ENCODE assay signal across 25 cellular contexts in genomic region chr6:60643870-60644269, GRCh38.
DNase-seq lines count a peak whose midpoint lies in the region; ATAC-seq, FAIRE-seq and TF ChIP-seq lines count a peak whose summit lies in the region.
"Had no signal": no experiment of that assay in that cellular context is flagged by ENCODE, and none has a peak within 500 bp of the region (broad histone marks: within the 10 kb centered on the region; RNA-seq: fewer than 3 reads in every experiment).

No MANE protein-coding gene starts in this region.

- no peak for TF ChIP-seq POLR2A in H1 (IDR thresholded peaks at IDR 0.05; ENCODE audit: control extremely low read depth in 1 of 2, low read depth in 2 of 2, low read length in 2 of 2)

- no peak overlapping the region for H3K14ac ChIP-seq in H1 (ENCODE audit: insufficient read length)

- H2BK15ac ChIP-seq in H1 (ENCODE audit: low read length), result no peak overlapping the region

- H2BK12ac ChIP-seq in H1 (ENCODE audit: low read depth, low read length), result peak overlapping the region; percentile 53; the same call in 1 of the 2 replicates

- H3K56ac ChIP-seq in H1 (replicated peaks; ENCODE audit: insufficient read length, low read depth, low read length), result no peak overlapping the region

- no peak overlapping the region for H2BK20ac ChIP-seq in H1 (ENCODE audit: low read length)

- H3K4me1 ChIP-seq in GM23338 (ENCODE audit: insufficient read depth) (no peaks in the 10 kb centered on the region), H1 (replicated peaks in 1 of 4; ENCODE audit: control insufficient read depth in 3 of 4, insufficient read depth in 4 of 4, low read length in 3 of 4) (no peaks in the 10 kb centered on the region), neural progenitor cell (no peaks in the 10 kb centered on the region)
- H3K4me1 ChIP-seq: BLaER1, SJSA1 had no signal

- no peak overlapping the region for H4K8ac ChIP-seq in H1 (ENCODE audit: extremely low read depth, insufficient read depth, low read length)

- no peaks in the 10 kb centered on the region for H3K23me2 ChIP-seq in H1 (ENCODE audit: low read depth, low read length)

- POLR2A ChIA-PET in H1 (lab: Charles Lee; ENCODE audit: partially characterized antibody), result no interaction called here

- no peak overlapping the region for H2AK5ac ChIP-seq in H1 (ENCODE audit: low read depth, low read length)

- H2BK5ac ChIP-seq in H1 (ENCODE audit: low read depth, low read length), result 0 out of 2 replicates have a peak overlapping the region, but pooled peaks have one; percentile 6

- TF ChIP-seq EP300 in H1 (IDR thresholded peaks at IDR 0.05; ENCODE audit: borderline replicate concordance in 1 of 2, low read depth in 2 of 2, low read length in 2 of 2), result no peak

- H3K4me3 ChIP-seq in GM23338 (no peak overlapping the region), H1 (ENCODE audit: extremely low read depth in 1 of 4, insufficient read depth in 2 of 4, low read depth in 3 of 4, low read length in 4 of 4) (no peak overlapping the region), neural progenitor cell (no peak overlapping the region)
- H3K4me3 ChIP-seq: BLaER1, SJSA1 had no signal

- H3K23ac ChIP-seq in H1 (ENCODE audit: insufficient read length), result no peak overlapping the region

- no peak overlapping the region for H3K4me2 ChIP-seq in GM23338
- H3K4me2 ChIP-seq in H1 (ENCODE audit: insufficient read depth in 1 of 2, low read depth in 2 of 2, low read length in 2 of 2), result no peak overlapping the region
- H3K4me2 ChIP-seq in neural progenitor cell, result no peak overlapping the region
- H3K4me2 ChIP-seq: BLaER1, KMS-11 had no signal

- H3K27ac Mint-ChIP-seq in GM23338 (no peak overlapping the region; the same call in 1 of the 2 replicates), neural progenitor cell (no peak overlapping the region)
- H3K27ac Mint-ChIP-seq: CD4-positive, CD25-positive, alpha-beta regulatory T cell; IgD-negative memory B cell had no signal

- H3K36me3 Mint-ChIP-seq in GM23338 (ENCODE audit: low read depth) (0 out of 3 replicates have a peak, but pooled peaks cover 4% of the 10 kb centered on the region), neural progenitor cell (no peaks in the 10 kb centered on the region)
- H3K36me3 Mint-ChIP-seq: CD4-positive, CD25-positive, alpha-beta regulatory T cell had no signal

- H2AFZ ChIP-seq in GM23338 (peak overlapping the region; percentile 2; the same call in 1 of the 2 replicates), H1 (ENCODE audit: low read length) (peak overlapping the region; percentile 96), neural progenitor cell (replicated peaks) (no peak overlapping the region)

- H3K4me1 Mint-ChIP-seq in GM23338, result no peaks in the 10 kb centered on the region
- H3K4me1 Mint-ChIP-seq in neural progenitor cell, result no peaks in the 10 kb centered on the region
- H3K4me1 Mint-ChIP-seq: CD4-positive, CD25-positive, alpha-beta regulatory T cell; IgD-negative memory B cell had no signal

- no peaks in the 10 kb centered on the region; a peak in 1 of 4 replicates for H3K9me3 ChIP-seq in H1 (ENCODE audit: insufficient read depth in 2 of 2, low read depth in 1 of 2, low read length in 1 of 2)
- no peaks in the 10 kb centered on the region for H3K9me3 ChIP-seq in neural progenitor cell (ENCODE audit: low read depth)
- H3K9me3 ChIP-seq: BLaER1 had no signal

- H3K9me2 ChIP-seq in GM23338 (ENCODE audit: insufficient read depth), result peaks cover 15% of the 10 kb centered on the region; the same call in 1 of the 2 replicates

- no peaks in the 10 kb centered on the region for H3F3A ChIP-seq in GM23338 (replicated peaks; ENCODE audit: low read depth)
- no peaks in the 10 kb centered on the region for H3F3A ChIP-seq in neural progenitor cell (ENCODE audit: low read depth)

- H3K36me3 ChIP-seq in GM23338 (ENCODE audit: insufficient read depth), result no peaks in the 10 kb centered on the region
- H3K36me3 ChIP-seq in H1 (ENCODE audit: control insufficient read depth in 2 of 4, insufficient read depth in 4 of 4, low read length in 3 of 4), result no peaks in the 10 kb centered on the region
- no peaks in the 10 kb centered on the region for H3K36me3 ChIP-seq in neural progenitor cell
- H3K36me3 ChIP-seq: BLaER1, SJSA1 had no signal

- no peak overlapping the region for H2BK120ac ChIP-seq in H1 (replicated peaks; ENCODE audit: low read depth, low read length)

- H3K9ac ChIP-seq in H1 (replicated peaks in 1 of 4; ENCODE audit: extremely low read depth in 1 of 4, low read depth in 3 of 4, low read length in 3 of 4), result no peak overlapping the region
- H3K9ac ChIP-seq in neural progenitor cell, result no peak overlapping the region
- H3K9ac ChIP-seq: BLaER1, KMS-11 had no signal

- TF ChIP-seq RAD21 in H1 (IDR thresholded peaks at IDR 0.05 in 1 of 2, conservative IDR thresholded peaks at IDR 0.05 in 1 of 2; ENCODE audit: low read depth in 2 of 2, low read length in 2 of 2), result no peak

- peaks cover 11% of the 10 kb centered on the region; the same call in 1 of the 3 replicates for H3K9me3 Mint-ChIP-seq in GM23338
- H3K9me3 Mint-ChIP-seq in neural progenitor cell, result no peaks in the 10 kb centered on the region

- H3K4ac ChIP-seq in H1 (replicated peaks; ENCODE audit: insufficient read length, low read depth, low read length), result no peak overlapping the region

- H3K27me3 ChIP-seq in GM23338 (ENCODE audit: insufficient read depth), result no peaks in the 10 kb centered on the region
- no peaks in the 10 kb centered on the region; a peak in 1 of 7 replicates for H3K27me3 ChIP-seq in H1 (replicated peaks in 1 of 4; ENCODE audit: control insufficient read depth in 3 of 4, extremely low read depth in 1 of 4, insufficient read depth in 3 of 4, low read length in 3 of 4)
- no peaks in the 10 kb centered on the region for H3K27me3 ChIP-seq in neural progenitor cell
- H3K27me3 ChIP-seq: BLaER1, SJSA1 had no signal

- 85% methylated on average over 1 of the region's 1 CpG; no CpG with 5 or more reads in 1 of the 2 experiments for WGBS in H1 (ENCODE audit: extremely low coverage in 1 of 2, insufficient coverage in 1 of 2, insufficient read length in 1 of 2, insufficient replicate concordance in 2 of 2, low coverage in 1 of 2, low lambda C conversion rate in 2 of 2, missing lambda C conversion rate in 1 of 2), 2 experiments

- H3K4me3 Mint-ChIP-seq in GM23338, result no peak overlapping the region
- H3K4me3 Mint-ChIP-seq in neural progenitor cell, result no peak overlapping the region
- H3K4me3 Mint-ChIP-seq: CD4-positive, CD25-positive, alpha-beta regulatory T cell; IgD-negative memory B cell had no signal

- H4K91ac ChIP-seq in H1 (replicated peaks; ENCODE audit: insufficient read length, low read length), result no peak overlapping the region

- DNase-seq in GM23338 (ENCODE audit: low spot score), result peak; percentile 17
- DNase-seq in H1 (ENCODE audit: low read depth in 1 of 2, low spot score in 2 of 2), result no peak
- DNase-seq in islet precursor cell, result peak; percentile 54
- DNase-seq in neural progenitor cell (ENCODE audit: low spot score), result peak; percentile 2
- no peak for DNase-seq in pons (ENCODE audit: low spot score)
- DNase-seq: 8988T; CD4-positive, CD25-positive, alpha-beta regulatory T cell; DMS153; H7; MM.1S; NCI-H1417; NCI-H1694; NCI-H2029 treated with DMSO at 0.1 percent for 48 hours; NCI-H446 treated with DMSO at 0.1 percent for 48 hours; NCI-H526 treated with DMSO at 0.1 percent for 48 hours; Right ventricle myocardium superior; RPMI8226 had no signal

- no peak for FAIRE-seq in H1 (lab: Jason Lieb, UNC)
- FAIRE-seq: G401.6, HTR-8/SVneo had no signal

- no peak overlapping the region for H4K5ac ChIP-seq in H1 (ENCODE audit: insufficient read length, low read depth, low read length)

- H3K79me2 ChIP-seq in GM23338 (replicated peaks; ENCODE audit: insufficient read depth), result no peaks in the 10 kb centered on the region
- H3K79me2 ChIP-seq in H1 (ENCODE audit: control insufficient read depth in 1 of 2, insufficient read depth in 2 of 2, low read length in 2 of 2), result no peaks in the 10 kb centered on the region
- H3K79me2 ChIP-seq in neural progenitor cell (ENCODE audit: low read depth), result no peaks in the 10 kb centered on the region

- H3K27me3 Mint-ChIP-seq in GM23338 (ENCODE audit: insufficient read depth, low read depth, poor library complexity) (no peaks in the 10 kb centered on the region), neural progenitor cell (ENCODE audit: insufficient read depth, low read depth) (no peaks in the 10 kb centered on the region)
- H3K27me3 Mint-ChIP-seq: CD4-positive, CD25-positive, alpha-beta regulatory T cell; IgD-negative memory B cell had no signal

- no peak overlapping the region for H3K18ac ChIP-seq in H1 (ENCODE audit: extremely low read depth, low read length)

- H3K27ac ChIP-seq in GM23338 (ENCODE audit: low read depth) (no peak overlapping the region), H1 (ENCODE audit: low read depth, low read length) (no peak overlapping the region), neural progenitor cell (no peak overlapping the region)
- H3K27ac ChIP-seq: BLaER1, KMS-11, SJSA1 had no signal

- no peaks in the 10 kb centered on the region; the same call in 1 of the 2 replicates for H3K79me1 ChIP-seq in H1 (ENCODE audit: low read depth, low read length)

- no peak for TF ChIP-seq CTCF in GM23338 (conservative IDR thresholded peaks at IDR 0.05; ENCODE audit: low read depth in 2 of 2)
- no peak for TF ChIP-seq CTCF in H1 (IDR thresholded peaks at IDR 0.05; ENCODE audit: control extremely low read depth in 1 of 3, insufficient read depth in 1 of 3, low read depth in 1 of 3, low read length in 3 of 3)
- no peak for TF ChIP-seq CTCF in neural progenitor cell (IDR thresholded peaks at IDR 0.05)

- H4K20me1 ChIP-seq in GM23338 (replicated peaks; ENCODE audit: insufficient read depth), result no peaks in the 10 kb centered on the region
- no peaks in the 10 kb centered on the region for H4K20me1 ChIP-seq in H1 (replicated peaks in 1 of 2; ENCODE audit: control insufficient read depth in 1 of 2, insufficient read depth in 2 of 2, low read length in 2 of 2)
- H4K20me1 ChIP-seq in neural progenitor cell (ENCODE audit: low read depth), result no peaks in the 10 kb centered on the region
- H4K20me1 ChIP-seq: BLaER1 had no signal

- ATAC-seq in GM23338 (peak; percentile 45; the same call in 2 of the 3 replicates), HG03439 (IDR thresholded peaks at IDR 0.05; ENCODE audit: unreplicated experiment) (no peak), HG02970 (IDR thresholded peaks at IDR 0.05; ENCODE audit: low FRiP score, unreplicated experiment) (no peak)

- CTCF ChIA-PET in H1 (lab: Charles Lee; ENCODE audit: partially characterized antibody), result no interaction called here

TF ChIP-seq in GM23338, 12 proteins besides CTCF, POLR2A, EP300 and RAD21 (continues in another document):
- TF ChIP-seq EZH2phosphoT487 (IDR thresholded peaks at IDR 0.05; ENCODE audit: unreplicated experiment) (no peak), ZNF114 (CRISPR knock-in tag; IDR thresholded peaks at IDR 0.05) (no peak), NANOG (IDR thresholded peaks at IDR 0.05; ENCODE audit: borderline replicate concordance) (no peak), STAT1 (IDR thresholded peaks at IDR 0.05; ENCODE audit: unreplicated experiment) (no peak)

TF ChIP-seq in H1, 55 proteins besides CTCF, POLR2A, EP300 and RAD21 (continues in another document):
- TF ChIP-seq MAFK (IDR thresholded peaks at IDR 0.05; ENCODE audit: low read depth, low read length), result no peak
- TF ChIP-seq SIRT6 (IDR thresholded peaks at IDR 0.05; ENCODE audit: low read length), result no peak
- no peak for TF ChIP-seq CTBP2 (IDR thresholded peaks at IDR 0.05; ENCODE audit: borderline replicate concordance, insufficient read depth, insufficient read length, low read length)
- TF ChIP-seq SIX5 (IDR thresholded peaks at IDR 0.05; ENCODE audit: low read depth, low read length), result no peak

Comparison
In these comparisons a context has a peak if more than half of its experiments do, and no peak if none do; other contexts are left out.
1. DNase-seq: peak in GM23338 (single experiment), islet precursor cell (single experiment) and neural progenitor cell (single experiment); none in H1 (0 of 2) and pons (single experiment).